ENCODE assay signal across 13 cellular contexts in the genomic region with DNA sequence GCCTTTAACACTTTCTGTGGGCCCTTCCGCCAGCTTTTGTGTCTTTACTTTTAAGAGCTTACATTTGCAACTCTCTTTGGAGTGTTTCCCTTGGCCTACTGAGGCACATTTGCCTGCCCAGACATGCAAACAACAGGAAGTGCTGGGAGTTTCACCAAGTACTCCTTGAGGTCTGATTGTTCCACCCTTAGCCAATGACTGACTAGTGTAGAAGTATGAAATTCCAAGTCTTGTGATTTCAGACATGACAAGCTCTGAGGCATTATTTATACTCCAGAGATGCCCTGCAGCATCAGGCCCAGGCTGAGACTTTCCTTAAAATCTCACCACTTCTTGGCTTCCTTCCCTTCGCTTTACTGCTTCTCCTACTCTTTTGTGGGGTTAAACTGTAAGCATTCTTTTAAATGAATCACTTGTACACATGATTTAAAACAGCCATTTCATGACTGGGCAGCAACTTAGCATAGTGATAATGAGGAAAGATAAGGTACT.
DNase-seq lines count a peak whose midpoint lies in the region; ATAC-seq and TF ChIP-seq lines count a peak whose summit lies in the region.
"Had no signal": no experiment of that assay in that cellular context is flagged by ENCODE, and none has a peak within 500 bp of the region (broad histone marks: within the 10 kb centered on the region; RNA-seq: fewer than 3 reads in every experiment).

No MANE protein-coding gene starts in this region.

- no peaks in the 10 kb centered on the region for H3K9me3 Mint-ChIP-seq in neural progenitor cell
- H3K9me3 Mint-ChIP-seq in activated CD4-positive, alpha-beta T cell treated with anti-CD3 and anti-CD28 coated beads for 36 hours (ENCODE audit: low read depth) = no peaks in the 10 kb centered on the region
- no peaks in the 10 kb centered on the region for H3K9me3 Mint-ChIP-seq in activated CD8-positive, alpha-beta T cell treated with anti-CD3 and anti-CD28 coated beads for 36 hours
- H3K9me3 Mint-ChIP-seq: dendritic cell treated with granulocyte-macrophage colony-stimulating factor and Interleukin-4, amounts not matched to agents 40 ng/mL and 50 ng/mL, for 4 days had no signal

- POLR2A ChIA-PET in SK-N-SH (lab: Yijun Ruan, JAX) = no interaction called here
- POLR2A ChIA-PET in activated CD4-positive, alpha-beta T cell treated with anti-CD3 and anti-CD28 coated beads for 36 hours (lab: Charles Lee) = no interaction called here
- POLR2A ChIA-PET in activated CD8-positive, alpha-beta T cell treated with anti-CD3 and anti-CD28 coated beads for 36 hours (lab: Charles Lee) = no interaction called here

- H3K36me3 ChIP-seq in SK-N-SH (replicated peaks in 1 of 2; ENCODE audit: control insufficient read depth in 1 of 2, insufficient read depth in 2 of 2, low read length in 1 of 2) (no peaks in the 10 kb centered on the region), neural progenitor cell (no peaks in the 10 kb centered on the region)
- H3K36me3 ChIP-seq: SJCRH30 had no signal

- WGBS in SK-N-SH (ENCODE audit: low lambda C conversion rate) = 65% methylated on average over 2 of the region's 2 CpGs

- no peak overlapping the region for H3K9ac ChIP-seq in SK-N-SH
- H3K9ac ChIP-seq in neural progenitor cell = no peak overlapping the region

- H3K9me3 ChIP-seq in SK-N-SH (no peaks in the 10 kb centered on the region), neural progenitor cell (ENCODE audit: low read depth) (no peaks in the 10 kb centered on the region)
- H3K9me3 ChIP-seq: SJCRH30 had no signal

- H3K4me1 ChIP-seq in SK-N-SH (ENCODE audit: control insufficient read depth in 1 of 2, insufficient read depth in 2 of 2, low read depth in 1 of 2, low read length in 1 of 2) = peaks cover 0 to 5% of the 10 kb centered on the region in 2 experiments; a peak in 3 of 4 replicates
- H3K4me1 ChIP-seq in neural progenitor cell = no peaks in the 10 kb centered on the region
- H3K4me1 ChIP-seq: SJCRH30 had no signal

- H3K9me2 ChIP-seq in SK-N-SH = no peaks in the 10 kb centered on the region

- ATAC-seq in activated CD4-positive, alpha-beta T cell treated with anti-CD3 and anti-CD28 coated beads for 36 hours = no peak
- ATAC-seq in activated CD8-positive, alpha-beta T cell treated with anti-CD3 and anti-CD28 coated beads for 36 hours = no peak
- no peak for ATAC-seq in HG03135 (IDR thresholded peaks at IDR 0.05; ENCODE audit: unreplicated experiment)
- ATAC-seq: natural killer cell had no signal

- H3K4me3 ChIP-seq in SK-N-SH (ENCODE audit: low read depth in 2 of 2, low read length in 1 of 2) (no peak overlapping the region), neural progenitor cell (no peak overlapping the region)
- H3K4me3 ChIP-seq: SJCRH30 had no signal

- H4K20me1 ChIP-seq in SK-N-SH (ENCODE audit: insufficient read depth) = no peaks in the 10 kb centered on the region
- no peaks in the 10 kb centered on the region for H4K20me1 ChIP-seq in neural progenitor cell (ENCODE audit: low read depth)

- TF ChIP-seq CTCF in SK-N-SH (IDR thresholded peaks at IDR 0.05) = no peak
- TF ChIP-seq CTCF in neural progenitor cell (IDR thresholded peaks at IDR 0.05) = no peak
- TF ChIP-seq CTCF in activated CD8-positive, alpha-beta T cell treated with anti-CD3 and anti-CD28 coated beads for 36 hours (IDR thresholded peaks at IDR 0.05) = no peak

- H3F3A ChIP-seq in SK-N-SH (replicated peaks; ENCODE audit: insufficient read depth) = peaks cover 15% of the 10 kb centered on the region
- H3F3A ChIP-seq in neural progenitor cell (ENCODE audit: low read depth) = no peaks in the 10 kb centered on the region

- H3K79me2 ChIP-seq in SK-N-SH (ENCODE audit: insufficient read depth) = no peaks in the 10 kb centered on the region
- no peaks in the 10 kb centered on the region for H3K79me2 ChIP-seq in neural progenitor cell (ENCODE audit: low read depth)

- H3K27me3 ChIP-seq in SK-N-SH (ENCODE audit: insufficient read depth) = no peaks in the 10 kb centered on the region
- H3K27me3 ChIP-seq in neural progenitor cell = no peaks in the 10 kb centered on the region
- H3K27me3 ChIP-seq: SJCRH30 had no signal

- H2AFZ ChIP-seq in SK-N-SH (ENCODE audit: low read depth) = peak overlapping the region; percentile 62; the same call in 1 of the 2 replicates
- peak overlapping the region; percentile 70 for H2AFZ ChIP-seq in neural progenitor cell (replicated peaks)

- DNase-seq in GM03348 (ENCODE audit: low spot score) (peak; percentile 23), SK-N-SH (no peak), fibroblast of peridontal ligament (ENCODE audit: extremely low read depth) (peak; percentile 77), neural progenitor cell (ENCODE audit: low spot score) (no peak), NCI-H526 treated with DMSO at 0.1 percent for 48 hours (lab: John Stamatoyannopoulos, UW) (no peak)
- no peak for DNase-seq in activated CD4-positive, alpha-beta T cell treated with anti-CD3 and anti-CD28 coated beads for 36 hours
- DNase-seq in activated CD8-positive, alpha-beta T cell treated with anti-CD3 and anti-CD28 coated beads for 36 hours = no peak
- DNase-seq: hypothalamus, natural killer cell, NCI-H1048, SJCRH30 had no signal

- no peaks in the 10 kb centered on the region for H3K27me3 Mint-ChIP-seq in neural progenitor cell (ENCODE audit: insufficient read depth, low read depth)
- H3K27me3 Mint-ChIP-seq in activated CD4-positive, alpha-beta T cell treated with anti-CD3 and anti-CD28 coated beads for 36 hours = no peaks in the 10 kb centered on the region
- no peaks in the 10 kb centered on the region for H3K27me3 Mint-ChIP-seq in activated CD8-positive, alpha-beta T cell treated with anti-CD3 and anti-CD28 coated beads for 36 hours
- H3K27me3 Mint-ChIP-seq: dendritic cell treated with granulocyte-macrophage colony-stimulating factor and Interleukin-4, amounts not matched to agents 40 ng/mL and 50 ng/mL, for 4 days had no signal

- H3K4me1 Mint-ChIP-seq in neural progenitor cell = no peaks in the 10 kb centered on the region
- H3K4me1 Mint-ChIP-seq in activated CD4-positive, alpha-beta T cell treated with anti-CD3 and anti-CD28 coated beads for 36 hours = no peaks in the 10 kb centered on the region
- H3K4me1 Mint-ChIP-seq in activated CD8-positive, alpha-beta T cell treated with anti-CD3 and anti-CD28 coated beads for 36 hours (ENCODE audit: low read depth) = no peaks in the 10 kb centered on the region
- H3K4me1 Mint-ChIP-seq: natural killer cell had no signal

- no peak overlapping the region for H3K4me3 Mint-ChIP-seq in neural progenitor cell
- H3K4me3 Mint-ChIP-seq in activated CD4-positive, alpha-beta T cell treated with anti-CD3 and anti-CD28 coated beads for 36 hours = no peak overlapping the region
- no peak overlapping the region for H3K4me3 Mint-ChIP-seq in activated CD8-positive, alpha-beta T cell treated with anti-CD3 and anti-CD28 coated beads for 36 hours
- H3K4me3 Mint-ChIP-seq: dendritic cell treated with granulocyte-macrophage colony-stimulating factor and Interleukin-4, amounts not matched to agents 40 ng/mL and 50 ng/mL, for 4 days; natural killer cell had no signal

- H3K36me3 Mint-ChIP-seq in neural progenitor cell = no peaks in the 10 kb centered on the region
- H3K36me3 Mint-ChIP-seq in activated CD4-positive, alpha-beta T cell treated with anti-CD3 and anti-CD28 coated beads for 36 hours (ENCODE audit: low read depth) = no peaks in the 10 kb centered on the region
- no peaks in the 10 kb centered on the region for H3K36me3 Mint-ChIP-seq in activated CD8-positive, alpha-beta T cell treated with anti-CD3 and anti-CD28 coated beads for 36 hours (ENCODE audit: low read depth)
- H3K36me3 Mint-ChIP-seq: natural killer cell had no signal

- intact Hi-C loops in activated CD4-positive, alpha-beta T cell treated with anti-CD3 and anti-CD28 coated beads for 36 hours (cut with DNase I, micrococcal nuclease) = no loop called here
- intact Hi-C loops in activated CD8-positive, alpha-beta T cell treated with anti-CD3 and anti-CD28 coated beads for 36 hours (cut with micrococcal nuclease) = no loop called here

- no peak overlapping the region for H3K27ac Mint-ChIP-seq in neural progenitor cell
- H3K27ac Mint-ChIP-seq in activated CD4-positive, alpha-beta T cell treated with anti-CD3 and anti-CD28 coated beads for 36 hours = no peak overlapping the region
- H3K27ac Mint-ChIP-seq in activated CD8-positive, alpha-beta T cell treated with anti-CD3 and anti-CD28 coated beads for 36 hours = no peak overlapping the region
- H3K27ac Mint-ChIP-seq: dendritic cell treated with granulocyte-macrophage colony-stimulating factor and Interleukin-4, amounts not matched to agents 40 ng/mL and 50 ng/mL, for 4 days; natural killer cell had no signal

- H3K27ac ChIP-seq in SK-N-SH (ENCODE audit: low read depth in 2 of 2, low read length in 1 of 2) (peak overlapping the region; percentile 63 to 71; a peak in 3 of 4 replicates), neural progenitor cell (no peak overlapping the region)
- H3K27ac ChIP-seq: SJCRH30 had no signal

- CTCF ChIA-PET in SK-N-SH (lab: Yijun Ruan, JAX) = interaction anchor here (0.9 to 1.5 kb wide), 3 partner anchors 13 to 62 kb away, joined by 3 to 4 read pairs (median 4); no protein-coding TSS in a partner anchor
- CTCF ChIA-PET in activated CD4-positive, alpha-beta T cell treated with anti-CD3 and anti-CD28 coated beads for 36 hours (lab: Charles Lee) = no interaction called here
- CTCF ChIA-PET in activated CD8-positive, alpha-beta T cell treated with anti-CD3 and anti-CD28 coated beads for 36 hours (lab: Charles Lee) = no interaction called here

- no peak overlapping the region for H3K4me2 ChIP-seq in SK-N-SH
- no peak overlapping the region for H3K4me2 ChIP-seq in neural progenitor cell

- TF ChIP-seq EP300 in SK-N-SH (IDR thresholded peaks at IDR 0.05; ENCODE audit: borderline replicate concordance in 1 of 2, low read depth in 1 of 2, low read length in 1 of 2) = peak in 1 of 2 experiments; percentile 77; a peak in 2 of 4 replicates

- TF ChIP-seq RAD21 in SK-N-SH (IDR thresholded peaks at IDR 0.05; ENCODE audit: low read length) = no peak

TF ChIP-seq in SK-N-SH, 30 proteins besides CTCF, POLR2A, EP300 and RAD21 (continues in another document):
- TF ChIP-seq ELF1 (IDR thresholded peaks at IDR 0.05) (peak; percentile 29; the same call in 1 of the 2 replicates), GABPA (IDR thresholded peaks at IDR 0.05; ENCODE audit: low read depth) (no peak), MXI1 (IDR thresholded peaks at IDR 0.05; ENCODE audit: low read depth, low read length) (no peak), GATA2 (CRISPR knock-in tag; IDR thresholded peaks at IDR 0.05) (no peak), TEAD4 (IDR thresholded peaks at IDR 0.05; ENCODE audit: borderline replicate concordance, insufficient read depth) (no peak), YY1 (IDR thresholded peaks at IDR 0.05; ENCODE audit: low read depth) (no peak), USF1 (IDR thresholded peaks at IDR 0.05; ENCODE audit: borderline replicate concordance, low read depth) (no peak)

Comparison
In these comparisons a context has a peak if more than half of its experiments do, and no peak if none do; other contexts are left out.
1. DNase-seq: peak in GM03348 (single experiment) and fibroblast of peridontal ligament (single experiment); none in SK-N-SH (single experiment), neural progenitor cell (single experiment), activated CD4-positive, alpha-beta T cell treated with anti-CD3 and anti-CD28 coated beads for 36 hours (single experiment), activated CD8-positive, alpha-beta T cell treated with anti-CD3 and anti-CD28 coated beads for 36 hours (single experiment) and NCI-H526 treated with DMSO at 0.1 percent for 48 hours (single experiment).